32 cellular contexts compared by ENCODE assay signal in genomic region chr18:77401173-77401572, GRCh38.
"Had no signal": no experiment of that assay in that cellular context is flagged by ENCODE, and none has a peak within 500 bp of the region (broad histone marks: within the 10 kb centered on the region; RNA-seq: fewer than 3 reads in every experiment).

No MANE protein-coding gene starts in this region.

- H3K9me3 ChIP-seq: SJCRH30 had no signal

- H3K4me2 ChIP-seq: PC-9 had no signal

- ATAC-seq: Panc1, Right ventricle myocardium inferior, SK-N-SH treated with all-trans-retinoic acid at 6 μM for 48 hours, T-cell had no signal

- H2AFZ ChIP-seq: PC-9 had no signal

- H3K27ac ChIP-seq: PC-9, RWPE1, SJCRH30, SK-N-MC had no signal

- H3K4me3 ChIP-seq: PC-9, SJCRH30, SK-N-MC had no signal

- H3K27me3 ChIP-seq: SJCRH30 had no signal

- H3K4me1 ChIP-seq: SJCRH30 had no signal

- H3K36me3 ChIP-seq: SJCRH30 had no signal

- DNase-seq: Karpas-422, NCI-H1048, NCI-H1092 treated with DMSO at 0.1 percent for 48 hours, NCI-H1105 treated with DMSO at 0.1 percent for 48 hours, NCI-H1417, NCI-H1436, NCI-H146, NCI-H1694, NCI-H187, NCI-H1930, NCI-H2029 treated with DMSO at 0.1 percent for 48 hours, NCI-H2081 treated with DMSO at 0.1 percent for 48 hours, NCI-H2107, NCI-H2171, NCI-H226, NCI-H446 treated with DMSO at 0.1 percent for 48 hours, NCI-H510A, NCI-H524, NCI-H526, NCI-H69, NCI-H748 treated with DMSO at 0.1 percent for 48 hours, NCI-H82, PC-9, SHP77, SIG-M5, SJCRH30, T-cell had no signal
